Comparison of ENCODE assay signal across 9 cellular contexts in the genomic region with DNA sequence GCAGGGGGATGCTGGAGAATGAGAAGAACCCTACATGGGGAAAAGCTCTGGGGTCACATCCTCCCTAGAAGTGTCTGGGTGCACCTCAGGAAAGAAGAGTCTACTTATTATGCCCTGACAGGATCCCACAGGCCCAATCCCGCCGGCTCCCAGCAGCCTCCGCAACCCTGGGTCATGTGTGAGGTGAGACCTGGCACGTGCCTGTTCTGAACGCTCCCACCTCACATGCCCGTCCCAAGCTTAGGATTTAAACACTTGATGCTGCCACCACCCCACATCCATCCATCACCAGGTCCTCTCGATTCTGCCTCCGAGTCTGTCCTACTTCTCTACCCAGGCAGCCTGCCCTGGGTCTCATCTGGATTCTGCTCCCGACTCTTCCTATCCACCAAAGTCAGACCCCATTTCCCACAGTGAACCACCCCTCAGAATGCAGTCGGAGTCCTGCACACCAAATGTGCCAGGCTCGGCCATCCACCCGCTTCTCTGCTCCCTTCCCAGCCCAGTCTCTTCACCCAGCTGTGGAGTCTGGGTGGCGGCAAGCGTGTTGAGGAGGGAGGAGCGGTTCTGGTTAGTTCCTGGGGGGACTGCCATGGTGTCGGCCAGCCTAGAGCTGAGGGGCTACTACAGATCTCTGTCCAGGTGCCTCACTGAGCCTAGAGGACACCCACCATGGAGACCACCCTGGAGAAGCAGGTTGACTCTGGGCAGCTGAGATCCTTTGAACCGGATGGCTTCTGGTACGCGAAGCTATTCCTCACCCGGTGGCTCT.
DNase-seq lines count a peak whose midpoint lies in the region; ATAC-seq and TF ChIP-seq lines count a peak whose summit lies in the region.
"Had no signal": no experiment of that assay in that cellular context is flagged by ENCODE, and none has a peak within 500 bp of the region (broad histone marks: within the 10 kb centered on the region; RNA-seq: fewer than 3 reads in every experiment).

No MANE protein-coding gene starts in this region.

- H3K9me3 ChIP-seq in SU-DHL-6 (ENCODE audit: insufficient read depth, low read length) = no peaks in the 10 kb centered on the region

- peaks cover 32% of the 10 kb centered on the region for H3K79me2 ChIP-seq in SU-DHL-6 (ENCODE audit: insufficient read depth, low read length)

- no peaks in the 10 kb centered on the region for H3K27me3 Mint-ChIP-seq in effector memory CD8-positive, alpha-beta T cell

- H3K9me3 Mint-ChIP-seq in effector memory CD8-positive, alpha-beta T cell = no peaks in the 10 kb centered on the region

- H3K36me3 ChIP-seq in SU-DHL-6 (ENCODE audit: low read length) = no peaks in the 10 kb centered on the region

- H4K20me1 ChIP-seq in SU-DHL-6 (ENCODE audit: low read depth, low read length) = no peaks in the 10 kb centered on the region

- no peak for ATAC-seq in effector memory CD8-positive, alpha-beta T cell (replicated peaks)
- ATAC-seq in GM18858 (IDR thresholded peaks at IDR 0.05; ENCODE audit: unreplicated experiment) (no peak), GM21786 (IDR thresholded peaks at IDR 0.05; ENCODE audit: unreplicated experiment) (no peak)

- no peaks in the 10 kb centered on the region for H3K27me3 ChIP-seq in SU-DHL-6 (ENCODE audit: low read length)

- peak overlapping the region; percentile 46 for H3K9ac ChIP-seq in SU-DHL-6 (ENCODE audit: low read length)

- H3K27ac Mint-ChIP-seq in effector memory CD8-positive, alpha-beta T cell = peak overlapping the region; percentile 91 to 97

- H2AFZ ChIP-seq in SU-DHL-6 (ENCODE audit: low read depth, low read length, severe bottlenecking) = no peak overlapping the region

- H3K4me2 ChIP-seq in SU-DHL-6 (ENCODE audit: low read depth, low read length, poor library complexity, severe bottlenecking) = peak overlapping the region; percentile 51

- H3K4me1 Mint-ChIP-seq in effector memory CD8-positive, alpha-beta T cell (ENCODE audit: low read depth in 2 of 2) = peaks cover 85 to 90% of the 10 kb centered on the region in 2 donors

- H3K4me3 Mint-ChIP-seq in effector memory CD8-positive, alpha-beta T cell = peak overlapping the region; percentile 80 to 84

- peak overlapping the region; percentile 13; the same call in 1 of the 2 replicates for H3K4me3 ChIP-seq in GM12865 (ENCODE audit: low read depth, low read length)
- H3K4me3 ChIP-seq in SU-DHL-6 (ENCODE audit: insufficient read depth, low read length, poor library complexity, severe bottlenecking) = no peak overlapping the region

- H3K36me3 Mint-ChIP-seq in effector memory CD8-positive, alpha-beta T cell (ENCODE audit: insufficient read depth) = peaks cover 97% of the 10 kb centered on the region

- H3K9me2 ChIP-seq in SU-DHL-6 (replicated peaks; ENCODE audit: insufficient read depth, low read length) = no peaks in the 10 kb centered on the region

- DNase-seq in GM12865 (ENCODE audit: low read depth) (peak; percentile 6), retina (peak; percentile 2), cortex of kidney (lab: John Stamatoyannopoulos, UW) (no peak)
- DNase-seq in effector memory CD8-positive, alpha-beta T cell = no peak
- no peak for DNase-seq in stimulated activated CD4-positive, alpha-beta T cell treated with anti-CD3 and anti-CD28 coated beads, Interleukin-4, amount 100 ng/mL, for 4 hours
- DNase-seq: DMS79 had no signal

- TF ChIP-seq CTCF in GM12865 (IDR thresholded peaks at IDR 0.05; ENCODE audit: insufficient read depth, low read depth, low read length, missing control alignments) (no peak), SU-DHL-6 (IDR thresholded peaks at IDR 0.05; ENCODE audit: insufficient read depth, low read length, poor library complexity, severe bottlenecking) (no peak)

- peak overlapping the region; percentile 98 for H3K27ac ChIP-seq in SU-DHL-6 (ENCODE audit: low read depth, low read length)

- H3F3A ChIP-seq in SU-DHL-6 (ENCODE audit: insufficient read depth) = peaks cover 55% of the 10 kb centered on the region

Comparison
In these comparisons a context has a peak if more than half of its experiments do, and no peak if none do; other contexts are left out.
1. DNase-seq: peak in GM12865 (single experiment) and retina (single experiment); none in effector memory CD8-positive, alpha-beta T cell (0 of 3), cortex of kidney (single experiment) and stimulated activated CD4-positive, alpha-beta T cell treated with anti-CD3 and anti-CD28 coated beads, Interleukin-4, amount 100 ng/mL, for 4 hours (0 of 2).